ENCODE assay signal across 8 cellular contexts in genomic region chr15:45429974-45430792, GRCh38. TPM values are rescaled to one million over a fixed set of nuclear protein-coding genes. Genes with fewer than 3 reads are reported as not detected.
A peak's percentile ranks its signal among the peaks of the same experiment; 100 is the strongest.
DNase-seq lines count a peak whose midpoint lies in the region; ATAC-seq and TF ChIP-seq lines count a peak whose summit lies in the region.

No MANE protein-coding gene starts in this region.

- H3K9me3 Mint-ChIP-seq in Caco-2 (ENCODE audit: unreplicated experiment) = no peaks in the 10 kb centered on the region
- H3K9me3 Mint-ChIP-seq in activated CD8-positive, alpha-beta T cell treated with anti-CD3 and anti-CD28 coated beads, Interleukin-2, amount 10 ng/mL, durations not matched to agents 7 days and 5 days (ENCODE audit: insufficient read depth) = no peaks in the 10 kb centered on the region
- H3K9me3 Mint-ChIP-seq in effector memory CD8-positive, alpha-beta T cell = no peaks in the 10 kb centered on the region

- no peaks in the 10 kb centered on the region for H3K9me3 ChIP-seq in Caco-2

- H3K79me2 ChIP-seq in mesendoderm (ENCODE audit: control insufficient read depth, insufficient read depth, low read length) = no peaks in the 10 kb centered on the region

- intact Hi-C loops in Caco-2 (cut with micrococcal nuclease; ENCODE audit: unreplicated experiment) = loop anchor here (1.0 kb wide), 2 partner anchors 27 to 184 kb away; no protein-coding TSS in a partner anchor

- H3K27ac Mint-ChIP-seq in Caco-2 (ENCODE audit: unreplicated experiment) = no peak overlapping the region
- H3K27ac Mint-ChIP-seq in activated CD8-positive, alpha-beta T cell treated with anti-CD3 and anti-CD28 coated beads, Interleukin-2, amount 10 ng/mL, durations not matched to agents 7 days and 5 days = no peak overlapping the region
- H3K27ac Mint-ChIP-seq in effector memory CD8-positive, alpha-beta T cell = no peak overlapping the region

- no peak overlapping the region for H4K8ac ChIP-seq in mesendoderm (ENCODE audit: low read depth, low read length)

- no peak overlapping the region for H4K5ac ChIP-seq in mesendoderm (ENCODE audit: low read length)

- H3K23ac ChIP-seq in mesendoderm (ENCODE audit: low read length) = no peak overlapping the region

- H3K4me2 ChIP-seq in mesendoderm (ENCODE audit: low read length) = peak overlapping the region; percentile 52

- H3K4me1 ChIP-seq in Caco-2 (peaks cover 8% of the 10 kb centered on the region; the same call in 1 of the 2 replicates), mesendoderm (ENCODE audit: control insufficient read depth, low read depth, low read length) (no peaks in the 10 kb centered on the region)

- H3K27me3 ChIP-seq in Caco-2 (replicated peaks; ENCODE audit: control insufficient read depth, insufficient read depth, low read length) (no peaks in the 10 kb centered on the region), mesendoderm (ENCODE audit: insufficient read depth, low read length, poor library complexity) (no peaks in the 10 kb centered on the region)

- BruUV-seq in Caco-2 (replicated peaks; lab: Mats Ljungman, UMichigan) = no TSS peak

- no peak overlapping the region for H2BK5ac ChIP-seq in mesendoderm (ENCODE audit: low read length)

- no peak overlapping the region for H3K18ac ChIP-seq in mesendoderm (ENCODE audit: low read length)

- H3K79me1 ChIP-seq in mesendoderm (ENCODE audit: low read length) = no peaks in the 10 kb centered on the region

- peak; percentile 61 to 87 for DNase-seq in Caco-2
- peak; percentile 23 for DNase-seq in NCI-H1105 (lab: John Stamatoyannopoulos, UW)
- peak; percentile 89 for DNase-seq in activated CD8-positive, alpha-beta T cell treated with anti-CD3 and anti-CD28 coated beads, Interleukin-2, amount 10 ng/mL, durations not matched to agents 7 days and 5 days
- peak; percentile 83 to 85 (median 85) for DNase-seq in effector memory CD8-positive, alpha-beta T cell
- peak; percentile 56 for DNase-seq in mesendoderm
- peak; percentile 63 to 69 for DNase-seq in stimulated activated CD8-positive, alpha-beta memory T cell treated with anti-CD3 and anti-CD28 coated beads, Interleukin-15, amount 100 ng/mL, for 48 hours (ENCODE audit: low read depth in 2 of 2)
- no peak for DNase-seq in occipital lobe (lab: John Stamatoyannopoulos, UW)

- no peak overlapping the region for H3K27ac ChIP-seq in mesendoderm (ENCODE audit: low read depth, low read length)

- H3K4ac ChIP-seq in mesendoderm (ENCODE audit: low read depth, low read length) = no peak overlapping the region

- POLR2A ChIA-PET in Caco-2 (lab: Charles Lee) = no interaction called here
- POLR2A ChIA-PET in activated CD8-positive, alpha-beta T cell treated with anti-CD3 and anti-CD28 coated beads, Interleukin-2, amount 10 ng/mL, durations not matched to agents 7 days and 5 days (lab: Charles Lee) = no interaction called here

- TF ChIP-seq CTCF in Caco-2 (IDR thresholded peaks at IDR 0.05; ENCODE audit: insufficient read depth in 1 of 2, low read depth in 1 of 2, low read length in 1 of 2, severe bottlenecking in 1 of 2, unreplicated experiment in 1 of 2) = peak; percentile 99 to 100

- ATAC-seq in GM21717 (IDR thresholded peaks at IDR 0.05; ENCODE audit: unreplicated experiment) = peak; percentile 77
- peak; percentile 94 for ATAC-seq in activated CD8-positive, alpha-beta T cell treated with anti-CD3 and anti-CD28 coated beads, Interleukin-2, amount 10 ng/mL, durations not matched to agents 7 days and 5 days
- peak; percentile 95 for ATAC-seq in effector memory CD8-positive, alpha-beta T cell (replicated peaks)

- H2BK15ac ChIP-seq in mesendoderm (replicated peaks; ENCODE audit: low read depth) = no peak overlapping the region

- no peak overlapping the region for H2AK5ac ChIP-seq in mesendoderm (ENCODE audit: low read length)

- H3K36me3 ChIP-seq in Caco-2 (ENCODE audit: control insufficient read depth, insufficient read depth, low read length) (no peaks in the 10 kb centered on the region), mesendoderm (ENCODE audit: control insufficient read depth, insufficient read depth, low read length) (no peaks in the 10 kb centered on the region)

- no peak overlapping the region for H3K56ac ChIP-seq in mesendoderm (ENCODE audit: low read length)

- no peak overlapping the region for H3K9ac ChIP-seq in mesendoderm (ENCODE audit: low read length)

- H3K27me3 Mint-ChIP-seq in Caco-2 (ENCODE audit: insufficient read depth, unreplicated experiment) = no peaks in the 10 kb centered on the region
- peaks cover 28% of the 10 kb centered on the region for H3K27me3 Mint-ChIP-seq in activated CD8-positive, alpha-beta T cell treated with anti-CD3 and anti-CD28 coated beads, Interleukin-2, amount 10 ng/mL, durations not matched to agents 7 days and 5 days (ENCODE audit: low read depth)
- H3K27me3 Mint-ChIP-seq in effector memory CD8-positive, alpha-beta T cell = peaks cover 0 to 10% of the 10 kb centered on the region in 2 donors

- H3K4me3 ChIP-seq in Caco-2 (ENCODE audit: low read depth, low read length) (peak overlapping the region; percentile 66), mesendoderm (ENCODE audit: low read length) (no peak overlapping the region)

- H2BK120ac ChIP-seq in mesendoderm (ENCODE audit: low read depth, low read length) = no peak overlapping the region

- H3K4me1 Mint-ChIP-seq in Caco-2 (ENCODE audit: low read depth, unreplicated experiment) = no peaks in the 10 kb centered on the region
- H3K4me1 Mint-ChIP-seq in activated CD8-positive, alpha-beta T cell treated with anti-CD3 and anti-CD28 coated beads, Interleukin-2, amount 10 ng/mL, durations not matched to agents 7 days and 5 days (ENCODE audit: low read depth) = peaks cover 10% of the 10 kb centered on the region
- H3K4me1 Mint-ChIP-seq in effector memory CD8-positive, alpha-beta T cell (ENCODE audit: low read depth in 2 of 2) = peaks cover 3% of the 10 kb centered on the region in 2 donors

- H3K4me3 Mint-ChIP-seq in Caco-2 (ENCODE audit: unreplicated experiment) = peak overlapping the region; percentile 61
- peak overlapping the region; percentile 57 for H3K4me3 Mint-ChIP-seq in activated CD8-positive, alpha-beta T cell treated with anti-CD3 and anti-CD28 coated beads, Interleukin-2, amount 10 ng/mL, durations not matched to agents 7 days and 5 days
- peak overlapping the region; percentile 31 to 51 for H3K4me3 Mint-ChIP-seq in effector memory CD8-positive, alpha-beta T cell

- CTCF ChIA-PET in Caco-2 (lab: Charles Lee) = interaction anchor here (0.7 to 1.2 kb wide), 2 partner anchors 27 to 267 kb away, joined by 3 read pairs; no protein-coding TSS in a partner anchor
- CTCF ChIA-PET in activated CD8-positive, alpha-beta T cell treated with anti-CD3 and anti-CD28 coated beads, Interleukin-2, amount 10 ng/mL, durations not matched to agents 7 days and 5 days (lab: Charles Lee) = interaction anchor here (0.7 to 5.8 kb wide), 31 partner anchors 8 to 267 kb away, joined by 3 to 202 read pairs (median 5); partner anchors contain the start of gene BLOC1S6

- WGBS in mesendoderm (ENCODE audit: extremely low coverage, insufficient coverage, low lambda C conversion rate) = no CpG with 5 or more reads among the region's 73 CpGs

- no peaks in the 10 kb centered on the region for H3K36me3 Mint-ChIP-seq in Caco-2 (ENCODE audit: insufficient read depth, unreplicated experiment)
- no peaks in the 10 kb centered on the region for H3K36me3 Mint-ChIP-seq in activated CD8-positive, alpha-beta T cell treated with anti-CD3 and anti-CD28 coated beads, Interleukin-2, amount 10 ng/mL, durations not matched to agents 7 days and 5 days (ENCODE audit: low read depth)
- peaks cover 4% of the 10 kb centered on the region for H3K36me3 Mint-ChIP-seq in effector memory CD8-positive, alpha-beta T cell (ENCODE audit: insufficient read depth)

RNA-seq across cellular contexts. Expression of gene GATM, which starts 51.8 kb away (rescaled TPM):
- total RNA-seq in Caco-2 (2022) (3.3 and 4.4 TPM in 2 replicates), occipital lobe (150 TPM)
- total RNA-seq in activated CD8-positive, alpha-beta T cell treated with anti-CD3 and anti-CD28 coated beads, Interleukin-2, amount 10 ng/mL, durations not matched to agents 7 days and 5 days = 1 to 10 TPM; 1.5 to 1.6 TPM
- 24.2 TPM for polyA plus RNA-seq in mesendoderm (2013, experiment 1 of 2)
- 21.6 TPM for polyA plus RNA-seq in mesendoderm (2013, experiment 2 of 2)

Comparison
In these comparisons a context has a peak if more than half of its experiments do, and no peak if none do; other contexts are left out.
1. RNA of gene GATM, which starts 51.8 kb away (total RNA-seq): 150 TPM in occipital lobe (single experiment); 3.3 to 4.4 TPM in Caco-2 and 1.5 to 1.6 TPM in activated CD8-positive, alpha-beta T cell treated with anti-CD3 and anti-CD28 coated beads, Interleukin-2, amount 10 ng/mL, durations not matched to agents 7 days and 5 days; every median in the first group is over 10 times any median in the second.
2. Peak in every context shown above with its lines, with median percentiles within 50 percentile points of each other: H3K4me3 Mint-ChIP-seq and ATAC-seq.